ENCODE assay signal across 8 cellular contexts in the genomic region with DNA sequence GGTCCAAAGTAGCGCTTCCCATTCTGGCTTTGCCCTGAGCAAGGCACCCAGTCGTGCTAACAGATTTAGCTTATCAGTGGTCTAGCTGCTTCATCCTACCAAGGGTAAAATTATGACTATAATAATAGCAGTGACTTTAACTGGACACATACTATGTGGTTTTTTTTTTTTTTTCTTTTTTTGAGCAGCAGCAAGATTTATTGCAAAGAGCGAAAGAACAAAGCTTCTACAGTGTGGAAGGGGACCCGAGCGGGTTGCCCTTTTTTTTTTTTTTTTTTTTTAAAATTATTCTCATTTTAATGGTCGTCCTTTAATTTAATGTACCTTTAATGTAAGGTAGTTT. TPM values are rescaled to one million over a fixed set of nuclear protein-coding genes. Genes with fewer than 3 reads are reported as not detected.
DNase-seq lines count a peak whose midpoint lies in the region; ATAC-seq, FAIRE-seq and TF ChIP-seq lines count a peak whose summit lies in the region.

No MANE protein-coding gene starts in this region.

- in situ Hi-C loops in HAP-1 (cut with MboI; ENCODE audit: low sequenced_read_pairs): no loop called here

- H3K27me3 Mint-ChIP-seq in WTC11 (ENCODE audit: low read depth): peaks cover 16% of the 10 kb centered on the region

- H3K4me3 ChIP-seq in HAP-1 (peak overlapping the region; percentile 66), hepatocyte (peak overlapping the region; percentile 24), small intestine (ENCODE audit: low read depth in 1 of 2, low read length in 2 of 2) (peak overlapping the region; percentile 50 to 60)

- TF ChIP-seq CTCF in WTC11 (IDR thresholded peaks at IDR 0.05) (no peak), hepatocyte (IDR thresholded peaks at IDR 0.05; ENCODE audit: poor library complexity) (no peak)

- 18% methylated on average over 6 of the region's 6 CpGs for WGBS in hepatocyte (ENCODE audit: low lambda C conversion rate, missing lambda C conversion rate)
- WGBS in small intestine, 3 donors: 4 to 9% (median 7%) methylated on average over 6 of the region's 6 CpGs

- H3K36me3 ChIP-seq in HAP-1 (replicated peaks): no peaks in the 10 kb centered on the region; the same call in 1 of the 2 replicates
- H3K36me3 ChIP-seq in hepatocyte (replicated peaks; ENCODE audit: insufficient read depth, low read depth): no peaks in the 10 kb centered on the region
- H3K36me3 ChIP-seq in small intestine (ENCODE audit: control insufficient read depth in 2 of 2, insufficient read depth in 2 of 2, low read length in 2 of 2): no peaks in the 10 kb centered on the region

- CTCF ChIA-PET in WTC11 (lab: Charles Lee): interaction anchor here (0.7 to 1.4 kb wide), 9 partner anchors 9 to 490 kb away, joined by 3 to 12 read pairs (median 4); a partner anchor contains a TSS

- peak overlapping the region; percentile 79 for H3K4me2 ChIP-seq in hepatocyte

- DNase-seq in HAP-1 (ENCODE audit: low spot score in 2 of 2) (no peak), WTC11 (ENCODE audit: low spot score) (no peak), hepatocyte (ENCODE audit: low spot score) (no peak), small intestine (no peak), ecto neural progenitor cell (ENCODE audit: low spot score) (no peak)

- peak overlapping the region; percentile 81 for H2AFZ ChIP-seq in hepatocyte

- H3K36me3 Mint-ChIP-seq in WTC11: peaks cover 16% of the 10 kb centered on the region

- no peak for FAIRE-seq in small intestine (lab: Jason Lieb, UNC)

- peak overlapping the region; percentile 100 for H3K27ac Mint-ChIP-seq in WTC11

- no peaks in the 10 kb centered on the region for H4K20me1 ChIP-seq in hepatocyte (ENCODE audit: insufficient read depth, poor library complexity, severe bottlenecking)

- H3K27me3 ChIP-seq in HAP-1 (ENCODE audit: low read depth): peaks cover 3% of the 10 kb centered on the region
- H3K27me3 ChIP-seq in hepatocyte: no peaks in the 10 kb centered on the region
- no peaks in the 10 kb centered on the region for H3K27me3 ChIP-seq in small intestine (ENCODE audit: control insufficient read depth in 2 of 2, insufficient read depth in 2 of 2, low read length in 2 of 2)

- H3K4me1 ChIP-seq in HAP-1: peaks cover 2% of the 10 kb centered on the region; the same call in 1 of the 2 replicates
- H3K4me1 ChIP-seq in hepatocyte (ENCODE audit: insufficient read depth): no peaks in the 10 kb centered on the region
- no peaks in the 10 kb centered on the region for H3K4me1 ChIP-seq in small intestine (ENCODE audit: control insufficient read depth in 2 of 2, insufficient read depth in 1 of 2, low read depth in 1 of 2, low read length in 1 of 2)

- no peaks in the 10 kb centered on the region for H3K9me2 ChIP-seq in hepatocyte (replicated peaks; ENCODE audit: insufficient read depth)

- no peak for ATAC-seq in WTC11
- ATAC-seq in HG03442 (IDR thresholded peaks at IDR 0.05; ENCODE audit: unreplicated experiment): no peak
- no peak for ATAC-seq in HG02973 (IDR thresholded peaks at IDR 0.05; ENCODE audit: unreplicated experiment)
- no peak for ATAC-seq in GM19452 (IDR thresholded peaks at IDR 0.05; ENCODE audit: unreplicated experiment)

- H3K4me1 Mint-ChIP-seq in WTC11: peaks cover 21% of the 10 kb centered on the region

- POLR2A ChIA-PET in WTC11 (lab: Charles Lee): interaction anchor here (0.6 to 1.3 kb wide), 2 partner anchors 33 to 423 kb away, joined by 3 read pairs; no protein-coding TSS in a partner anchor

- no peaks in the 10 kb centered on the region for H3K9me3 Mint-ChIP-seq in WTC11

- peaks cover 4% of the 10 kb centered on the region for H3K79me2 ChIP-seq in hepatocyte

- peak overlapping the region; percentile 84 for H3K27ac ChIP-seq in hepatocyte
- peak overlapping the region; percentile 69 to 85 for H3K27ac ChIP-seq in small intestine (ENCODE audit: low read depth in 1 of 2, low read length in 1 of 2)

- H3K9me3 ChIP-seq in HAP-1 (no peaks in the 10 kb centered on the region), hepatocyte (ENCODE audit: low read depth) (no peaks in the 10 kb centered on the region), small intestine (ENCODE audit: control insufficient read depth, low read depth) (no peaks in the 10 kb centered on the region)

- peak overlapping the region; percentile 99 for H3K4me3 Mint-ChIP-seq in WTC11

TF ChIP-seq in WTC11, 78 proteins besides CTCF, POLR2A, EP300 and RAD21:
- no peak for TF ChIP-seq ZBTB21 (CRISPR knock-in tag; IDR thresholded peaks at IDR 0.05; ENCODE audit: borderline replicate concordance)
- no peak for TF ChIP-seq JUN (CRISPR knock-in tag; IDR thresholded peaks at IDR 0.05)

RNA-seq across cellular contexts. Expression of a gene that starts 0.5 kb away (rescaled TPM):
- total RNA-seq in WTC11 (2021) (9.7 to 12.5 TPM (median 10.2 TPM) in 3 replicates), hepatocyte (4.6 and 5.8 TPM in 2 replicates)
- polyA plus RNA-seq in hepatocyte (1.5 and 2.3 TPM in 2 replicates), small intestine (under 1 TPM; 0.27 to 0.79 (median 0.45) TPM)
